In the genomic region with DNA sequence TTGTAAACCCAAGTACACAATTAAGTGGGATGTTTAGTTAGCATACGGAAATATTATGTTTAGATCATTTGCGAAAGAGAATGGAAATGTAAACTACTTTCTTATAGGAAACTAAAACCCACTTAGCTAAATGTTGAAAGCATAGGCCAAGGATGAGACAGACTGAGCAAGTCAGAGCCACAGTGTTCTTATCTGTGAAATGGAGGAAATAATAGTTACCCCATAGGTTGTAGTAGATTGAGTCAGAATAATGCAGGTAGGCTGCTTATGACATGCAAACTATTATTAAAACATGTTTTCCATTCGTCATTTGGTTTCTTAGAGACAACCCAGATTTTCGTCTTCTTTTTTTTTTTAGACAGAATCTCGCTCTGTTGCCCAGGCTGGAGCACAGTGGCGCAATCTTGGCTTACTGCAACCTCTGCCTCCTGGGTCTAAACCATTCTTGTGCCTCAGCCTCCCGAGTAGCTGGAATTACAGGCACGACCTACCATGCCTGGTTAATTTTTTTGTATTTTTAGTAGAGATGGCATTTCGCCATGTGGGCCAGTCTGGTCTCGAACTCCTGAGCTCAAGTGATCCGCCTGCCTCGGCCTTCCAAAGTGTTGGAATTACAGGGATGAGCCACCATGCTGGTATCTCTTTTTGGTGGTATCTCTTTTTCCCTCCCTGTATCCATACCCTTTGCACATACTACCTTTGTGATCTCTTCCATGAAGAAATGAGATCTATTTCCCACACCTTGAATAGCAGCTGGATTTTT, we compare ENCODE assay signal across 1 cellular context.
TF ChIP-seq lines count a peak whose summit lies in the region.

No MANE protein-coding gene starts in this region.

TF ChIP-seq in GM23338, 12 proteins besides CTCF, POLR2A, EP300 and RAD21 (continued from another document):
- TF ChIP-seq, protein P1, sequence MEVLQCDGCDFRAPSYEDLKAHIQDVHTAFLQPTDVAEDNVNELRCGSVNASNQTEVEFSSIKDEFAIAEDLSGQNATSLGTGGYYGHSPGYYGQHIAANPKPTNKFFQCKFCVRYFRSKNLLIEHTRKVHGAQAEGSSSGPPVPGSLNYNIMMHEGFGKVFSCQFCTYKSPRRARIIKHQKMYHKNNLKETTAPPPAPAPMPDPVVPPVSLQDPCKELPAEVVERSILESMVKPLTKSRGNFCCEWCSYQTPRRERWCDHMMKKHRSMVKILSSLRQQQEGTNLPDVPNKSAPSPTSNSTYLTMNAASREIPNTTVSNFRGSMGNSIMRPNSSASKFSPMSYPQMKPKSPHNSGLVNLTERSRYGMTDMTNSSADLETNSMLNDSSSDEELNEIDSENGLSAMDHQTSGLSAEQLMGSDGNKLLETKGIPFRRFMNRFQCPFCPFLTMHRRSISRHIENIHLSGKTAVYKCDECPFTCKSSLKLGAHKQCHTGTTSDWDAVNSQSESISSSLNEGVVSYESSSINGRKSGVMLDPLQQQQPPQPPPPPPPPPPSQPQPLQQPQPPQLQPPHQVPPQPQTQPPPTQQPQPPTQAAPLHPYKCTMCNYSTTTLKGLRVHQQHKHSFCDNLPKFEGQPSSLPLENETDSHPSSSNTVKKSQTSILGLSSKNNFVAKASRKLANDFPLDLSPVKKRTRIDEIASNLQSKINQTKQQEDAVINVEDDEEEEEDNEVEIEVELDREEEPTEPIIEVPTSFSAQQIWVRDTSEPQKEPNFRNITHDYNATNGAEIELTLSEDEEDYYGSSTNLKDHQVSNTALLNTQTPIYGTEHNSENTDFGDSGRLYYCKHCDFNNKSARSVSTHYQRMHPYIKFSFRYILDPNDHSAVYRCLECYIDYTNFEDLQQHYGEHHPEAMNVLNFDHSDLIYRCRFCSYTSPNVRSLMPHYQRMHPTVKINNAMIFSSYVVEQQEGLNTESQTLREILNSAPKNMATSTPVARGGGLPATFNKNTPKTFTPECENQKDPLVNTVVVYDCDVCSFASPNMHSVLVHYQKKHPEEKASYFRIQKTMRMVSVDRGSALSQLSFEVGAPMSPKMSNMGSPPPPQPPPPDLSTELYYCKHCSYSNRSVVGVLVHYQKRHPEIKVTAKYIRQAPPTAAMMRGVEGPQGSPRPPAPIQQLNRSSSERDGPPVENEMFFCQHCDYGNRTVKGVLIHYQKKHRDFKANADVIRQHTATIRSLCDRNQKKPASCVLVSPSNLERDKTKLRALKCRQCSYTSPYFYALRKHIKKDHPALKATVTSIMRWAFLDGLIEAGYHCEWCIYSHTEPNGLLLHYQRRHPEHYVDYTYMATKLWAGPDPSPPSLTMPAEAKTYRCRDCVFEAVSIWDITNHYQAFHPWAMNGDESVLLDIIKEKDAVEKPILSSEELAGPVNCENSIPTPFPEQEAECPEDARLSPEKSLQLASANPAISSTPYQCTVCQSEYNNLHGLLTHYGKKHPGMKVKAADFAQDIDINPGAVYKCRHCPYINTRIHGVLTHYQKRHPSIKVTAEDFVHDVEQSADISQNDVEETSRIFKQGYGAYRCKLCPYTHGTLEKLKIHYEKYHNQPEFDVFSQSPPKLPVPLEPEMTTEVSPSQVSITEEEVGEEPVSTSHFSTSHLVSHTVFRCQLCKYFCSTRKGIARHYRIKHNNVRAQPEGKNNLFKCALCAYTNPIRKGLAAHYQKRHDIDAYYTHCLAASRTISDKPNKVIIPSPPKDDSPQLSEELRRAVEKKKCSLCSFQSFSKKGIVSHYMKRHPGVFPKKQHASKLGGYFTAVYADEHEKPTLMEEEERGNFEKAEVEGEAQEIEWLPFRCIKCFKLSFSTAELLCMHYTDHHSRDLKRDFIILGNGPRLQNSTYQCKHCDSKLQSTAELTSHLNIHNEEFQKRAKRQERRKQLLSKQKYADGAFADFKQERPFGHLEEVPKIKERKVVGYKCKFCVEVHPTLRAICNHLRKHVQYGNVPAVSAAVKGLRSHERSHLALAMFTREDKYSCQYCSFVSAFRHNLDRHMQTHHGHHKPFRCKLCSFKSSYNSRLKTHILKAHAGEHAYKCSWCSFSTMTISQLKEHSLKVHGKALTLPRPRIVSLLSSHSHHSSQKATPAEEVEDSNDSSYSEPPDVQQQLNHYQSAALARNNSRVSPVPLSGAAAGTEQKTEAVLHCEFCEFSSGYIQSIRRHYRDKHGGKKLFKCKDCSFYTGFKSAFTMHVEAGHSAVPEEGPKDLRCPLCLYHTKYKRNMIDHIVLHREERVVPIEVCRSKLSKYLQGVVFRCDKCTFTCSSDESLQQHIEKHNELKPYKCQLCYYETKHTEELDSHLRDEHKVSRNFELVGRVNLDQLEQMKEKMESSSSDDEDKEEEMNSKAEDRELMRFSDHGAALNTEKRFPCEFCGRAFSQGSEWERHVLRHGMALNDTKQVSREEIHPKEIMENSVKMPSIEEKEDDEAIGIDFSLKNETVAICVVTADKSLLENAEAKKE (CRISPR knock-in tag; IDR thresholded peaks at IDR 0.05): no peak
- TF ChIP-seq NANOG (IDR thresholded peaks at IDR 0.05; ENCODE audit: borderline replicate concordance) (peak; percentile 36; the same call in 1 of the 2 replicates), STAT1 (IDR thresholded peaks at IDR 0.05; ENCODE audit: unreplicated experiment) (no peak)
